19 cellular contexts compared by ENCODE assay signal in the genomic region with DNA sequence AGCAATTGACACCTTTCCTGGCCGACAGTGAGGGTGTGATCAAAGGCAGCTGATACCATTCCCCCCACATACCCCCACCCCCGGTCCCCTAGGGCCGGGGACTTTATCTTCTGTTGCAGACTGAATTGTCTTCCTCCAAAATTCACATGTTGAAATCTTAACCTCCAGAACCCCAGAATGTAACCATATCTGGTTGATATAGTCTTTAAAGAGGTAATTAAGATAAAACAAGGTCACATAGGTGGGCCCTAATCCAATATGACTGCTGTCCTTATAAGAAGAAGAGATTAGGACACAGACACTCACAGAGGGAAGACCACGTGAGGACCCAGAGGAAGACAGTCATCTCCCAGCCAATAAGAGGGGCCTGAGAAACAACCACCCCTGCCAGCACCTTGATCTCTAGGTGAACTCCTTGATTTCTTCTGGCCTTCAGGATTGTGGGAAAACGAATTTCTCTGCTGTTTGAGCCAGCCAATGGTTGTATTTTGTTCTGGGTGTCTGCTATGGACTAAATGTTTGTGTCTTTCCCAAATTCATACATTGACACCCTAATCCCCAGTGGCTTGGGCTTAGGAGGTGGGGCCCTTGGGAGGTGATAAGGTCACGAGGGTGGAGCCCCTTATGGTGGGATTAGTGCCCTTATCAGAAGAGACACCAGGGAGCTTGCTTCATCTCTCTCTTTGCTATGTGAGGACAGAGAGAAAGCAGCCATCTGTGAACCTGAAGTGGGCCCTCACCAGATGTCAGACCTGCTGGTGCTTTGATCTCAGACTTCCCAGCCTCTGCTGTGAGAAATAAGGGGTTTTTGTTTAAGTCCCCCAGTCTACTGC.
"Had no signal": no experiment of that assay in that cellular context is flagged by ENCODE, and none has a peak within 500 bp of the region (broad histone marks: within the 10 kb centered on the region; RNA-seq: fewer than 3 reads in every experiment).

No MANE protein-coding gene starts in this region.

- H3K27ac ChIP-seq: cardiac muscle cell, esophagus squamous epithelium, heart right ventricle, sigmoid colon had no signal

- H3K36me3 ChIP-seq: cardiac muscle cell, esophagus squamous epithelium, heart right ventricle, sigmoid colon had no signal

- DNase-seq: activated B cell treated with CpG ODN at 0.5 μM for 24 hours; activated CD4-positive, alpha-beta memory T cell treated with anti-CD3 and anti-CD28 coated beads, Interleukin-2, amount 10 ng/mL, durations not matched to agents 7 days and 5 days; activated CD4-positive, alpha-beta T cell treated with anti-CD3 and anti-CD28 coated beads for 4 hours; activated CD8-positive, alpha-beta memory T cell treated with anti-CD3 and anti-CD28 coated beads, Interleukin-2, amount 10 ng/mL, durations not matched to agents 7 days and 5 days; activated naive CD4-positive, alpha-beta T cell; activated naive CD8-positive, alpha-beta T cell treated with anti-CD3 and anti-CD28 coated beads for 36 hours; amniotic stem cell; effector memory CD4-positive, alpha-beta T cell; esophagus squamous epithelium; heart right ventricle; kidney glomerular epithelial cell; left ventricle myocardium superior; mucosa of descending colon; naive B cell; sigmoid colon; stimulated activated CD8-positive, alpha-beta memory T cell treated with anti-CD3 and anti-CD28 coated beads, Interleukin-4, amount 100 ng/mL, for 48 hours; stimulated activated naive CD4-positive, alpha-beta T cell; T-helper 2 cell had no signal

- H3K4me3 ChIP-seq: cardiac muscle cell, esophagus squamous epithelium, heart right ventricle, mucosa of descending colon, sigmoid colon had no signal

- H3K4me1 ChIP-seq: sigmoid colon had no signal

- H3K9me3 ChIP-seq: esophagus squamous epithelium, mucosa of descending colon, sigmoid colon had no signal

- H3K27me3 ChIP-seq: cardiac muscle cell, esophagus squamous epithelium, heart right ventricle, sigmoid colon had no signal
